In the genomic region with DNA sequence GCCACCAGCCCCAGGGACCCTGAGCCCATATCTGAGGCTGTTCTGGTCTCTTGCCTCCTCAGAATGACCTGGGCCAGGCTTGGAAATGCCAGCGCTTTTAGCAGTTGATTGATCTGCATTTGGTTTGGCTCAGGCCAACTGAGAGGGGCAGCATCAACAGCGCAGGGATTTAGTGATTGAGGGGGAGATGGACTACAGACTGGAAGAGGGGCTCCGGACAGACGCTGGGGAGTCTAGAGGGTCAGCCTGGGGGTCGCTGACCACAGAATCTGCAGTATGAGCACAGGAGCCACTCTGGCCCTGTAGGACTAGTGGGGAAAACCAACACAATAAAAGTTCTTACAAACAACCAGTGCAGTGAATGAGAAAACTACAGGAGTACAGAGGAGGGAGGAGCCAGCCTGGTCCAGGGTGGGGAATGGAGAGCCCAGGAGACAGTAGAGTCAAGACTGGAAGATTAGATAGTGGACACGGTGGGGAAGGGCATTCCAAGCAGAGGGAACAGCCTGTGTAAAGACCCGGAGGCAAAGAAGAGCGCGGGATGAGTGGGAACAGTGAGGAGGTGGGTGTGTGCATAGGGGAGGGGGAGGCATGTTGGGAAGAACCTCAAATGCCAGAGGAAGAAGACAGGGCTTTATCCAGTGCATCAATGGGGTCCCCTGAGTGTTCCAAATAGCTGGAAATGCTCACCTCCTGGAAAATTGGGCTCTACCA, we compare ENCODE assay signal across 23 cellular contexts.
"Had no signal": no experiment of that assay in that cellular context is flagged by ENCODE, and none has a peak within 500 bp of the region (broad histone marks: within the 10 kb centered on the region; RNA-seq: fewer than 3 reads in every experiment).

No MANE protein-coding gene starts in this region.

- H3K4me1 ChIP-seq: adrenal gland had no signal

- H3K4me3 ChIP-seq: adrenal gland, MG63, SK-N-MC had no signal

- ATAC-seq: activated CD4-positive, alpha-beta T cell treated with anti-CD3 and anti-CD28 coated beads for 36 hours; Panc1; Right ventricle myocardium inferior; T-cell had no signal

- DNase-seq: activated CD4-positive, alpha-beta memory T cell treated with anti-CD3 and anti-CD28 coated beads, Interleukin-2, amount 10 ng/mL, durations not matched to agents 7 days and 5 days; activated CD4-positive, alpha-beta T cell treated with anti-CD3 and anti-CD28 coated beads for 36 hours; activated CD4-positive, alpha-beta T cell treated with anti-CD3 and anti-CD28 coated beads, Interleukin-2, amount 50 U/mL, for 1 hour; activated gamma-delta T cell treated with Interleukin-2 at 50 U/mL for 16 hours; activated naive CD4-positive, alpha-beta T cell treated with anti-CD3 and anti-CD28 coated beads, Interleukin-2, amount 50 U/mL, for 16 hours; activated T-cell treated with anti-CD3 and anti-CD28 coated beads for 4 hours; activated T-cell treated with anti-CD3 and anti-CD28 coated beads, Interleukin-2, amount 50 U/mL, for 48 hours; adrenal gland; anterior cingulate cortex; caudate nucleus; MG63; NCI-H2107; NK-92 treated with Interleukin-12 subunit alpha and Interleukin-12 subunit beta, amount 100 ng/mL, for 24 hours; OCI-M1; T-cell; T-helper 2 cell; T1000 had no signal

- H3K36me3 Mint-ChIP-seq: activated naive CD8-positive, alpha-beta T cell treated with anti-CD3 and anti-CD28 coated beads, Interleukin-2, amount 10 ng/mL, durations not matched to agents 7 days and 5 days; T-cell had no signal

- H3K9me3 Mint-ChIP-seq: activated CD4-positive, alpha-beta memory T cell treated with anti-CD3 and anti-CD28 coated beads, Interleukin-2, amount 10 ng/mL, durations not matched to agents 7 days and 5 days; activated naive CD8-positive, alpha-beta T cell treated with anti-CD3 and anti-CD28 coated beads, Interleukin-2, amount 10 ng/mL, durations not matched to agents 7 days and 5 days; activated T-helper 2 cell treated with anti-CD3 and anti-CD28 coated beads, Interferon-gamma antibody, Interleukin-2, Interleukin-4, amounts not matched to agents 10 μg/mL and 5 μg/mL and 100 μg/mL, durations not matched to agents 14 hours and 24 hours and 36 hours; T-cell had no signal

- H3K4me3 Mint-ChIP-seq: activated CD4-positive, alpha-beta memory T cell treated with anti-CD3 and anti-CD28 coated beads, Interleukin-2, amount 10 ng/mL, durations not matched to agents 7 days and 5 days; activated CD4-positive, alpha-beta T cell treated with anti-CD3 and anti-CD28 coated beads for 36 hours; activated naive CD8-positive, alpha-beta T cell treated with anti-CD3 and anti-CD28 coated beads, Interleukin-2, amount 10 ng/mL, durations not matched to agents 7 days and 5 days; T-cell had no signal

- H3K4me2 ChIP-seq: KMS-11 had no signal

- H3K27me3 Mint-ChIP-seq: activated CD4-positive, alpha-beta T cell treated with anti-CD3 and anti-CD28 coated beads for 36 hours had no signal

- H3K27ac ChIP-seq: adrenal gland, KMS-11, SK-N-MC had no signal

- H3K36me3 ChIP-seq: adrenal gland, MG63 had no signal

- H3K9me3 ChIP-seq: adrenal gland, MG63 had no signal

- H3K27ac Mint-ChIP-seq: activated CD4-positive, alpha-beta memory T cell treated with anti-CD3 and anti-CD28 coated beads, Interleukin-2, amount 10 ng/mL, durations not matched to agents 7 days and 5 days; activated CD4-positive, alpha-beta T cell treated with anti-CD3 and anti-CD28 coated beads for 36 hours; activated naive CD8-positive, alpha-beta T cell treated with anti-CD3 and anti-CD28 coated beads, Interleukin-2, amount 10 ng/mL, durations not matched to agents 7 days and 5 days; activated T-helper 2 cell treated with anti-CD3 and anti-CD28 coated beads, Interferon-gamma antibody, Interleukin-2, Interleukin-4, amounts not matched to agents 10 μg/mL and 5 μg/mL and 100 μg/mL, durations not matched to agents 14 hours and 24 hours and 36 hours had no signal
